ENCODE assay signal across 8 cellular contexts in genomic region chr4:56544573-56545131, GRCh38. TPM values are rescaled to one million over a fixed set of nuclear protein-coding genes. Genes with fewer than 3 reads are reported as not detected.
DNase-seq lines count a peak whose midpoint lies in the region; ATAC-seq and TF ChIP-seq lines count a peak whose summit lies in the region.

No MANE protein-coding gene starts in this region.

- peak; percentile 66 for DNase-seq in EH (ENCODE audit: low read depth)
- peak; percentile 81 for DNase-seq in H4 (ENCODE audit: low spot score)
- DNase-seq in LNCaP clone FGC (ENCODE audit: low read depth) = peak; percentile 49
- peak; percentile 77 for DNase-seq in SK-N-DZ (ENCODE audit: low spot score)
- peak; percentile 88 for DNase-seq in activated naive CD4-positive, alpha-beta T cell treated with anti-CD3 and anti-CD28 coated beads, Interleukin-2, amount 50 U/mL, for 16 hours
- peak; percentile 86 for DNase-seq in globus pallidus (ENCODE audit: low spot score)
- peak; percentile 74 for DNase-seq in omental fat pad (ENCODE audit: low spot score)

- peak overlapping the region; percentile 76 for H3K27ac ChIP-seq in temporal lobe (ENCODE audit: low read depth, low read length)

- peak; percentile 100 for TF ChIP-seq CTCF in LNCaP clone FGC (IDR thresholded peaks at IDR 0.05; ENCODE audit: control insufficient read depth, extremely low read depth, insufficient read depth)
- TF ChIP-seq CTCF in omental fat pad (IDR thresholded peaks at IDR 0.05) = peak in 2 of 3 donors; percentile 40 to 84

- peak overlapping the region; percentile 36; the same call in 1 of the 2 replicates for H3K4me3 ChIP-seq in LNCaP clone FGC (ENCODE audit: low read depth, low read length)

- ATAC-seq in omental fat pad (ENCODE audit: low FRiP score) = peak; percentile 100

RNA-seq across cellular contexts. Expression of gene ARL9, which starts 39.1 kb away (rescaled TPM):
- total RNA-seq in H4 (2014; rRNA removed; shearing (Covaris generic)) = not detected in 2 replicates
- polyA plus RNA-seq in SK-N-DZ (2014; cell fraction: cytosol; rRNA removed) = not detected in 2 replicates
- polyA plus RNA-seq in SK-N-DZ (2014; cell fraction: nucleus; rRNA removed) = 0.59 TPM in 1 of 2 replicates, not detected in the other
- under 1 TPM in 2 of 4 donors, not detected in 2; 0.12 to 0.19 TPM for total RNA-seq in omental fat pad
- total RNA-seq in temporal lobe = 2.0 TPM

Comparison
In these comparisons a context has a peak if more than half of its experiments do, and no peak if none do; other contexts are left out.
1. Peak in every context shown above with its lines: DNase-seq, ATAC-seq, H3K4me3 ChIP-seq and H3K27ac ChIP-seq.